11 cellular contexts compared by ENCODE assay signal in genomic region chr17:66952031-66952524, GRCh38. TPM values are rescaled to one million over a fixed set of nuclear protein-coding genes. Genes with fewer than 3 reads are reported as not detected.
DNase-seq lines count a peak whose midpoint lies in the region; ATAC-seq, FAIRE-seq and TF ChIP-seq lines count a peak whose summit lies in the region.
"Had no signal": no experiment of that assay in that cellular context is flagged by ENCODE, and none has a peak within 500 bp of the region (broad histone marks: within the 10 kb centered on the region; RNA-seq: fewer than 3 reads in every experiment).

No MANE protein-coding gene starts in this region.

- H3K79me2 ChIP-seq in Karpas-422 (ENCODE audit: low read length), result no peaks in the 10 kb centered on the region

- no peak for TF ChIP-seq CTCF in heart left ventricle (IDR thresholded peaks at IDR 0.05)
- no peak for TF ChIP-seq CTCF in astrocyte of the spinal cord (IDR thresholded peaks at IDR 0.05; ENCODE audit: low read depth, low read length)
- no peak for TF ChIP-seq CTCF in uterus (IDR thresholded peaks at IDR 0.05)

- FAIRE-seq in GM12892 (lab: Jason Lieb, UNC), result no peak

- DNase-seq in heart left ventricle (no peak), Right ventricle myocardium inferior (ENCODE audit: missing footprints) (no peak), astrocyte of the spinal cord (ENCODE audit: low read depth, low spot score) (peak; percentile 7), left colon (peak; percentile 34 to 74), uterus (peak; percentile 19 to 28), Karpas-422 (no peak), GM12892 (ENCODE audit: insufficient read length) (no peak)
- DNase-seq: C1 segment of cervical spinal cord, head of caudate nucleus, NCI-H1694 had no signal

- TF ChIP-seq POLR2A in heart left ventricle (IDR thresholded peaks at IDR 0.05) (no peak), uterus (IDR thresholded peaks at IDR 0.05) (peak in 1 of 2 donors; percentile 7), GM12892 (IDR thresholded peaks at IDR 0.05; ENCODE audit: low read depth, low read length) (no peak)

- H2AFZ ChIP-seq in Karpas-422 (ENCODE audit: low read length), result no peak overlapping the region

- ATAC-seq in heart left ventricle (peak in 3 of 4 donors; percentile 21 to 74 (median 36)), Right ventricle myocardium inferior (no peak), left colon (peak; percentile 99), HG03135 (IDR thresholded peaks at IDR 0.05; ENCODE audit: unreplicated experiment) (no peak)

- no peaks in the 10 kb centered on the region for H3K9me2 ChIP-seq in Karpas-422 (replicated peaks; ENCODE audit: insufficient read depth, low read length)

- H3K27ac ChIP-seq in heart left ventricle, result no peak overlapping the region
- peak overlapping the region; percentile 12 to 66 for H3K27ac ChIP-seq in uterus
- no peak overlapping the region for H3K27ac ChIP-seq in Karpas-422 (ENCODE audit: low read length)

- in situ Hi-C loops in astrocyte of the spinal cord (cut with HindIII; ENCODE audit: low sequenced_read_pairs), result no loop called here

- H3K4me2 ChIP-seq in Karpas-422 (ENCODE audit: low read depth, low read length, poor library complexity, severe bottlenecking), result no peak overlapping the region

- no peak overlapping the region for H3K4me3 ChIP-seq in heart left ventricle
- H3K4me3 ChIP-seq in astrocyte of the spinal cord (ENCODE audit: low read depth, low read length), result no peak overlapping the region
- no peak overlapping the region for H3K4me3 ChIP-seq in uterus
- no peak overlapping the region for H3K4me3 ChIP-seq in Karpas-422 (ENCODE audit: low read length)

- WGBS in heart left ventricle, 4 donors, result 57 to 69% (median 58%) methylated on average over 6 to 10 of the region's 10 CpGs

- intact Hi-C loops in heart left ventricle (cut with DNase I), result no loop called here
- intact Hi-C loops in Right ventricle myocardium inferior (cut with DNase I), result no loop called here
- intact Hi-C loops in left colon (cut with DNase I, micrococcal nuclease), result no loop called here
- intact Hi-C loops in uterus (cut with DNase I; ENCODE audit: low total_unique reads), result no loop called here

- no peaks in the 10 kb centered on the region for H4K20me1 ChIP-seq in Karpas-422 (ENCODE audit: insufficient read depth, low read depth, low read length)

- no peaks in the 10 kb centered on the region for H3K4me1 ChIP-seq in heart left ventricle
- no peaks in the 10 kb centered on the region for H3K4me1 ChIP-seq in uterus
- H3K4me1 ChIP-seq in Karpas-422 (ENCODE audit: low read length), result no peaks in the 10 kb centered on the region

- H3K9ac ChIP-seq in Karpas-422 (ENCODE audit: low read length), result no peak overlapping the region

- peaks cover 0 to 13% (median 4%) of the 10 kb centered on the region in 9 donors for H3K27me3 ChIP-seq in heart left ventricle
- H3K27me3 ChIP-seq in uterus, result no peaks in the 10 kb centered on the region
- no peaks in the 10 kb centered on the region for H3K27me3 ChIP-seq in Karpas-422 (ENCODE audit: low read length)

- H3K9me3 ChIP-seq in heart left ventricle (no peaks in the 10 kb centered on the region), uterus (no peaks in the 10 kb centered on the region), Karpas-422 (ENCODE audit: low read length) (no peaks in the 10 kb centered on the region)

- H3K36me3 ChIP-seq in heart left ventricle (no peaks in the 10 kb centered on the region), uterus (no peaks in the 10 kb centered on the region), Karpas-422 (ENCODE audit: insufficient read depth, low read length) (no peaks in the 10 kb centered on the region)

RNA-seq across cellular contexts. Expression of gene CACNG4, which starts 12.4 kb away (rescaled TPM):
- total RNA-seq in heart left ventricle, result under 1 TPM in 2 of 9 donors, not detected in 7; 0.33 to 0.88 TPM
- under 1 TPM in 1 of 2 donors, not detected in 1; 0.08 TPM for polyA plus RNA-seq in heart left ventricle
- not detected for total RNA-seq in Right ventricle myocardium inferior
- total RNA-seq in left colon, result under 1 TPM; 0.15 to 0.25 TPM
- total RNA-seq in uterus, result 1 to 10 TPM in 1 of 4 donors, under 1 TPM in 2, not detected in 1; 0.21 to 3.9 (median 0.26) TPM
- total RNA-seq in Karpas-422 (2014; rRNA removed; shearing (Covaris generic); ENCODE audit: low replicate concordance), result not detected in 2 replicates
- polyA plus RNA-seq in GM12892 (2012; ENCODE audit: missing spikeins), result not detected

Comparison
In these comparisons a context has a peak if more than half of its experiments do, and no peak if none do; other contexts are left out.
1. ATAC-seq: peak in heart left ventricle (3 of 4) and left colon (single experiment); none in Right ventricle myocardium inferior (single experiment) and HG03135 (single experiment).
2. DNase-seq: peak in astrocyte of the spinal cord (single experiment), left colon (2 of 2) and uterus (2 of 2); none in heart left ventricle (0 of 5), Right ventricle myocardium inferior (single experiment), Karpas-422 (single experiment) and GM12892 (single experiment).
3. H3K27ac ChIP-seq: peak in uterus (2 of 2); none in heart left ventricle (0 of 12) and Karpas-422 (single experiment).